In genomic region chr5:77679791-77680190, GRCh38 we compare ENCODE assay signal across 18 cellular contexts. TPM values are rescaled to one million over a fixed set of nuclear protein-coding genes. Genes with fewer than 3 reads are reported as not detected.
DNase-seq lines count a peak whose midpoint lies in the region; ATAC-seq and TF ChIP-seq lines count a peak whose summit lies in the region.
"Had no signal": no experiment of that assay in that cellular context is flagged by ENCODE, and none has a peak within 500 bp of the region (broad histone marks: within the 10 kb centered on the region; RNA-seq: fewer than 3 reads in every experiment).

No MANE protein-coding gene starts in this region.

- DNase-seq in AG10803 (ENCODE audit: low read depth): peak; percentile 69
- peak; percentile 60 for DNase-seq in HS-5 (ENCODE audit: low read depth)
- peak; percentile 4 for DNase-seq in SKM-1 (lab: John Stamatoyannopoulos, UW; ENCODE audit: unreplicated experiment)
- DNase-seq in fibroblast of the conjunctiva (ENCODE audit: low read depth): peak; percentile 5
- DNase-seq in activated CD4-positive, alpha-beta T cell treated with anti-CD3 and anti-CD28 coated beads for 36 hours: no peak
- DNase-seq: anterior cingulate cortex; erythroblast; KBM-7; NCI-H1694 treated with DMSO at 0.1 percent for 48 hours; NCI-H510A; stimulated activated naive B cell treated with anti-CD40 and anti-IgM and Interleukin-4, amounts not matched to agents 10 μg/mL and 1 μg/mL and 100 μg/mL, for 72 hours; T-helper 1 cell; upper lobe of right lung had no signal

- TF ChIP-seq POLR2A in gastroesophageal sphincter (IDR thresholded peaks at IDR 0.05): no peak

- H3K27ac Mint-ChIP-seq in activated CD4-positive, alpha-beta T cell treated with anti-CD3 and anti-CD28 coated beads for 36 hours: no peak overlapping the region
- H3K27ac Mint-ChIP-seq: stimulated activated naive B cell treated with anti-CD40 and anti-IgM and Interleukin-4, amounts not matched to agents 10 μg/mL and 1 μg/mL and 100 μg/mL, for 72 hours had no signal

- no peaks in the 10 kb centered on the region for H3K4me1 Mint-ChIP-seq in activated CD4-positive, alpha-beta T cell treated with anti-CD3 and anti-CD28 coated beads for 36 hours
- H3K4me1 Mint-ChIP-seq: stimulated activated naive B cell treated with anti-CD40 and anti-IgM and Interleukin-4, amounts not matched to agents 10 μg/mL and 1 μg/mL and 100 μg/mL, for 72 hours had no signal

- H3K9me3 Mint-ChIP-seq in activated CD4-positive, alpha-beta T cell treated with anti-CD3 and anti-CD28 coated beads for 36 hours (ENCODE audit: low read depth): peaks cover 4% of the 10 kb centered on the region

- ATAC-seq in gastroesophageal sphincter (no peak), GM19397 (IDR thresholded peaks at IDR 0.05; ENCODE audit: unreplicated experiment) (no peak), GM21367 (IDR thresholded peaks at IDR 0.05; ENCODE audit: unreplicated experiment) (no peak)
- no peak for ATAC-seq in activated CD4-positive, alpha-beta T cell treated with anti-CD3 and anti-CD28 coated beads for 36 hours
- ATAC-seq: stimulated activated naive B cell treated with anti-CD40 and anti-IgM and Interleukin-4, amounts not matched to agents 10 μg/mL and 1 μg/mL and 100 μg/mL, for 72 hours; upper lobe of right lung had no signal

- H3K4me3 ChIP-seq in AG10803 (ENCODE audit: low read length): no peak overlapping the region
- H3K4me3 ChIP-seq in gastroesophageal sphincter: no peak overlapping the region
- H3K4me3 ChIP-seq: upper lobe of right lung had no signal

- no peaks in the 10 kb centered on the region for H3K36me3 Mint-ChIP-seq in activated CD4-positive, alpha-beta T cell treated with anti-CD3 and anti-CD28 coated beads for 36 hours (ENCODE audit: low read depth)

- H3K4me1 ChIP-seq in gastroesophageal sphincter: no peaks in the 10 kb centered on the region
- H3K4me1 ChIP-seq: parathyroid adenoma, upper lobe of right lung had no signal

- H3K9me3 ChIP-seq in gastroesophageal sphincter: peaks cover 0 to 16% (median 0%) of the 10 kb centered on the region in 3 donors
- H3K9me3 ChIP-seq: upper lobe of right lung had no signal

- CTCF ChIA-PET in activated CD4-positive, alpha-beta T cell treated with anti-CD3 and anti-CD28 coated beads for 36 hours (lab: Charles Lee): no interaction called here

- peaks cover 7% of the 10 kb centered on the region for H3K27me3 Mint-ChIP-seq in activated CD4-positive, alpha-beta T cell treated with anti-CD3 and anti-CD28 coated beads for 36 hours

- WGBS in gastroesophageal sphincter (ENCODE audit: low coverage in 1 of 2), 2 donors: 50 to 60% methylated on average over 1 of the region's 2 CpGs

- intact Hi-C loops in activated CD4-positive, alpha-beta T cell treated with anti-CD3 and anti-CD28 coated beads for 36 hours (cut with DNase I, micrococcal nuclease): no loop called here

- POLR2A ChIA-PET in activated CD4-positive, alpha-beta T cell treated with anti-CD3 and anti-CD28 coated beads for 36 hours (lab: Charles Lee): no interaction called here

- H3K36me3 ChIP-seq in gastroesophageal sphincter: no peaks in the 10 kb centered on the region
- H3K36me3 ChIP-seq: upper lobe of right lung had no signal

- H3K27me3 ChIP-seq in gastroesophageal sphincter: no peaks in the 10 kb centered on the region
- H3K27me3 ChIP-seq: upper lobe of right lung had no signal

- TF ChIP-seq CTCF in AG10803 (conservative IDR thresholded peaks at IDR 0.05; ENCODE audit: low read length) (no peak), gastroesophageal sphincter (IDR thresholded peaks at IDR 0.05) (no peak)

- no peak overlapping the region for H3K4me3 Mint-ChIP-seq in activated CD4-positive, alpha-beta T cell treated with anti-CD3 and anti-CD28 coated beads for 36 hours
- H3K4me3 Mint-ChIP-seq: stimulated activated naive B cell treated with anti-CD40 and anti-IgM and Interleukin-4, amounts not matched to agents 10 μg/mL and 1 μg/mL and 100 μg/mL, for 72 hours had no signal

- TF ChIP-seq EP300 in gastroesophageal sphincter (IDR thresholded peaks at IDR 0.05): no peak

- no peak overlapping the region for H3K27ac ChIP-seq in gastroesophageal sphincter
- H3K27ac ChIP-seq: parathyroid adenoma, upper lobe of right lung had no signal

RNA-seq across cellular contexts. Expression of gene OTP, which starts 41.3 kb away (rescaled TPM):
- under 1 TPM in 1 of 4 donors, not detected in 3; 0.50 TPM for total RNA-seq in gastroesophageal sphincter
- not detected for total RNA-seq in activated CD4-positive, alpha-beta T cell treated with anti-CD3 and anti-CD28 coated beads for 36 hours
- total RNA-seq: activated CD8-positive, alpha-beta memory T cell treated with anti-CD3 and anti-CD28 coated beads for 36 hours; upper lobe of right lung had no signal
